Comparison of ENCODE assay signal across 25 cellular contexts in genomic region chr16:14499110-14499509, GRCh38.
A peak's percentile ranks its signal among the peaks of the same experiment; 100 is the strongest.
DNase-seq lines count a peak whose midpoint lies in the region; ATAC-seq, FAIRE-seq and TF ChIP-seq lines count a peak whose summit lies in the region.
"Had no signal": no experiment of that assay in that cellular context is flagged by ENCODE, and none has a peak within 500 bp of the region (broad histone marks: within the 10 kb centered on the region; RNA-seq: fewer than 3 reads in every experiment).

No MANE protein-coding gene starts in this region.

- no peak overlapping the region for H3K23ac ChIP-seq in mesendoderm (ENCODE audit: low read length)

- H3K4me3 ChIP-seq in HepG2 (replicated peaks in 1 of 3; ENCODE audit: insufficient read depth in 1 of 3, low read depth in 2 of 3, low read length in 3 of 3) = no peak overlapping the region
- H3K4me3 ChIP-seq in right lobe of liver = no peak overlapping the region
- H3K4me3 ChIP-seq in mesendoderm (ENCODE audit: low read length) = no peak overlapping the region
- H3K4me3 ChIP-seq: cardiac muscle cell, SJCRH30 had no signal

- H3K36me3 ChIP-seq in HepG2 (replicated peaks in 1 of 2; ENCODE audit: control insufficient read depth in 1 of 2, insufficient read depth in 2 of 2, low read length in 2 of 2) (peaks cover 0 to 4% of the 10 kb centered on the region in 2 experiments; a peak in 1 of 5 replicates), right lobe of liver (no peaks in the 10 kb centered on the region), mesendoderm (ENCODE audit: control insufficient read depth, insufficient read depth, low read length) (no peaks in the 10 kb centered on the region)
- H3K36me3 ChIP-seq: BE2C, cardiac muscle cell, SJCRH30 had no signal

- H3K27ac Mint-ChIP-seq in effector memory CD8-positive, alpha-beta T cell = peak overlapping the region; percentile 62 to 76
- H3K27ac Mint-ChIP-seq in type B pancreatic cell = peak overlapping the region; percentile 94
- H3K27ac Mint-ChIP-seq: activated CD4-positive, alpha-beta T cell treated with anti-CD3 and anti-CD28 coated beads for 36 hours had no signal

- TF ChIP-seq CTCF in HepG2 (CRISPR knock-in tag; IDR thresholded peaks at IDR 0.05) = no peak
- TF ChIP-seq CTCF in right lobe of liver (IDR thresholded peaks at IDR 0.05) = no peak
- TF ChIP-seq CTCF in type B pancreatic cell (conservative IDR thresholded peaks at IDR 0.05) = no peak

- no peak overlapping the region for H4K8ac ChIP-seq in mesendoderm (ENCODE audit: low read depth, low read length)

- peaks cover 2% of the 10 kb centered on the region for H3K79me1 ChIP-seq in mesendoderm (ENCODE audit: low read length)

- TF ChIP-seq RAD21 in HepG2 (CRISPR knock-in tag; IDR thresholded peaks at IDR 0.05) = no peak

- no peak overlapping the region for H2BK15ac ChIP-seq in mesendoderm (replicated peaks; ENCODE audit: low read depth)

- H3K4me3 Mint-ChIP-seq in effector memory CD8-positive, alpha-beta T cell = no peak overlapping the region
- peak overlapping the region; percentile 20 for H3K4me3 Mint-ChIP-seq in type B pancreatic cell
- H3K4me3 Mint-ChIP-seq: activated CD4-positive, alpha-beta T cell treated with anti-CD3 and anti-CD28 coated beads for 36 hours; activated T-cell treated with anti-CD3 and anti-CD28 coated beads, Interleukin-2, amount 50 U/mL, for 4 hours; naive B cell had no signal

- FAIRE-seq in HepG2 (lab: Jason Lieb, UNC) = no peak
- FAIRE-seq: endometrium, GM18507 had no signal

- no peak for TF ChIP-seq POLR2A in HepG2 (IDR thresholded peaks at IDR 0.05; ENCODE audit: insufficient read depth in 1 of 2, low read depth in 2 of 2, low read length in 2 of 2)
- no peak for TF ChIP-seq POLR2A in right lobe of liver (IDR thresholded peaks at IDR 0.05)

- DNase-seq in HepG2 (ENCODE audit: low spot score) (no peak), right lobe of liver (no peak), mesendoderm (peak; percentile 68), type B pancreatic cell (ENCODE audit: extremely low spot score, unreplicated experiment) (no peak), anterior cingulate cortex (lab: John Stamatoyannopoulos, UW) (no peak), caudate nucleus (lab: John Stamatoyannopoulos, UW) (no peak)
- no peak for DNase-seq in effector memory CD8-positive, alpha-beta T cell
- DNase-seq: activated CD4-positive, alpha-beta T cell treated with anti-CD3 and anti-CD28 coated beads for 36 hours; activated naive CD4-positive, alpha-beta T cell treated with Interleukin-2 at 50 U/mL for 16 hours; activated T-cell treated with anti-CD3 and anti-CD28 coated beads, Interleukin-2, amount 50 U/mL, for 4 hours; amygdala; BE2C; GF-D8; H7; naive B cell; NCI-H1694; NCI-H526; SJCRH30; stimulated activated CD4-positive, alpha-beta T cell treated with anti-CD3 and anti-CD28 coated beads, Interleukin-4, amount 100 ng/mL, for 1 hour; stimulated activated naive CD4-positive, alpha-beta T cell had no signal

- BruUV-seq in HepG2 (replicated peaks; lab: Mats Ljungman, UMichigan) = no TSS peak

- peaks cover 4% of the 10 kb centered on the region for H3K36me3 Mint-ChIP-seq in effector memory CD8-positive, alpha-beta T cell (ENCODE audit: insufficient read depth)
- peaks cover 9% of the 10 kb centered on the region for H3K36me3 Mint-ChIP-seq in type B pancreatic cell

- TF ChIP-seq EP300 in HepG2 (IDR thresholded peaks at IDR 0.05; ENCODE audit: low read depth in 2 of 2, low read length in 2 of 2) = no peak
- TF ChIP-seq EP300 in HepG2 (CRISPR knock-in tag; IDR thresholded peaks at IDR 0.05; ENCODE audit: borderline replicate concordance) = no peak

- peak overlapping the region; percentile 11 for H3K56ac ChIP-seq in mesendoderm (ENCODE audit: low read length)

- no peak overlapping the region for H2AK5ac ChIP-seq in mesendoderm (ENCODE audit: low read length)

- peaks cover 100% of the 10 kb centered on the region for H3K4me1 ChIP-seq in HepG2 (ENCODE audit: insufficient read depth, low read length)
- peaks cover 0 to 42% (median 14%) of the 10 kb centered on the region in 4 donors for H3K4me1 ChIP-seq in right lobe of liver
- peaks cover 26% of the 10 kb centered on the region for H3K4me1 ChIP-seq in mesendoderm (ENCODE audit: control insufficient read depth, low read depth, low read length)

- no peak overlapping the region for H3K4me2 ChIP-seq in HepG2 (ENCODE audit: low read depth, low read length)
- H3K4me2 ChIP-seq in mesendoderm (ENCODE audit: low read length) = no peak overlapping the region

- H3K79me2 ChIP-seq in HepG2 (ENCODE audit: insufficient read depth, low read length) (peaks cover 2% of the 10 kb centered on the region), mesendoderm (ENCODE audit: control insufficient read depth, insufficient read depth, low read length) (no peaks in the 10 kb centered on the region)

- WGBS in HepG2 (ENCODE audit: low lambda C conversion rate) = 95% methylated on average over 3 of the region's 3 CpGs
- WGBS in right lobe of liver (ENCODE audit: insufficient coverage, low coverage, low lambda C conversion rate, missing lambda C conversion rate) = 69% methylated on average over 3 of the region's 3 CpGs
- no CpG with 5 or more reads among the region's 3 CpGs for WGBS in mesendoderm (ENCODE audit: extremely low coverage, insufficient coverage, low lambda C conversion rate)

- no peak overlapping the region for H4K5ac ChIP-seq in mesendoderm (ENCODE audit: low read length)

- POLR2A ChIA-PET in HepG2 (lab: Yijun Ruan, JAX) = interaction anchor here (1.5 kb wide), 1 partner anchor 97 kb away, joined by 4 read pairs; no protein-coding TSS in a partner anchor

- intact Hi-C loops in HepG2 (cut with micrococcal nuclease; ENCODE audit: unreplicated experiment) (no loop called here), right lobe of liver (cut with DNase I) (no loop called here)

- no peaks in the 10 kb centered on the region for H3K27me3 ChIP-seq in HepG2 (ENCODE audit: control insufficient read depth in 1 of 2, insufficient read depth in 2 of 2, low read length in 2 of 2)
- H3K27me3 ChIP-seq in right lobe of liver = no peaks in the 10 kb centered on the region
- no peaks in the 10 kb centered on the region for H3K27me3 ChIP-seq in mesendoderm (ENCODE audit: insufficient read depth, low read length, poor library complexity)
- H3K27me3 ChIP-seq: BE2C, cardiac muscle cell, SJCRH30 had no signal

- no peak overlapping the region for H2BK5ac ChIP-seq in mesendoderm (ENCODE audit: low read length)

- H3K27ac ChIP-seq in HepG2 (ENCODE audit: extremely low read length, insufficient read depth, low read length) (peak overlapping the region; percentile 12), right lobe of liver (no peak overlapping the region), mesendoderm (ENCODE audit: low read depth, low read length) (no peak overlapping the region), caudate nucleus (ENCODE audit: low read depth, low read length) (no peak overlapping the region)
- H3K27ac ChIP-seq: cardiac muscle cell, SJCRH30 had no signal

- peaks cover 28 to 39% of the 10 kb centered on the region in 2 donors for H3K4me1 Mint-ChIP-seq in effector memory CD8-positive, alpha-beta T cell (ENCODE audit: low read depth in 2 of 2)
- H3K4me1 Mint-ChIP-seq in type B pancreatic cell (ENCODE audit: unreplicated experiment) = peaks cover 61% of the 10 kb centered on the region

- H3K9me3 ChIP-seq in HepG2 (ENCODE audit: low read length) = no peaks in the 10 kb centered on the region
- no peaks in the 10 kb centered on the region for H3K9me3 ChIP-seq in right lobe of liver
- H3K9me3 ChIP-seq: BE2C, SJCRH30 had no signal

- H4K20me1 ChIP-seq in HepG2 (ENCODE audit: insufficient read depth, low read length) = no peaks in the 10 kb centered on the region

- CTCF ChIA-PET in HepG2 (lab: Yijun Ruan, JAX; ENCODE audit: low intra/inter-chr PET ratio, low total read pairs) = no interaction called here

- in situ Hi-C loops in HepG2 (cut with HindIII; ENCODE audit: extremely low pct_ligation_motif_present, low pct_unique_long_range_greater_than_20kb) = no loop called here

- H2AFZ ChIP-seq in HepG2 (ENCODE audit: low read length) = no peak overlapping the region

- ATAC-seq in HepG2 (no peak), right lobe of liver (no peak), HG02973 (IDR thresholded peaks at IDR 0.05; ENCODE audit: unreplicated experiment) (no peak)
- no peak for ATAC-seq in effector memory CD8-positive, alpha-beta T cell (replicated peaks)
- ATAC-seq: activated CD4-positive, alpha-beta T cell treated with anti-CD3 and anti-CD28 coated beads for 36 hours; activated T-cell treated with anti-CD3 and anti-CD28 coated beads, Interleukin-2, amount 50 U/mL, for 4 hours; left lobe of liver had no signal

- no peak overlapping the region for H3K4ac ChIP-seq in mesendoderm (ENCODE audit: low read depth, low read length)

- H3K9ac ChIP-seq in HepG2 (ENCODE audit: insufficient read depth, low read depth, low read length) (no peak overlapping the region), mesendoderm (ENCODE audit: low read length) (no peak overlapping the region)

- no peaks in the 10 kb centered on the region for H3K27me3 Mint-ChIP-seq in effector memory CD8-positive, alpha-beta T cell
- H3K27me3 Mint-ChIP-seq in type B pancreatic cell = peaks cover 5% of the 10 kb centered on the region
- H3K27me3 Mint-ChIP-seq: activated CD4-positive, alpha-beta T cell treated with anti-CD3 and anti-CD28 coated beads for 36 hours; naive B cell had no signal

- no peak overlapping the region for H3K18ac ChIP-seq in mesendoderm (ENCODE audit: low read length)

- H3K9me3 Mint-ChIP-seq in effector memory CD8-positive, alpha-beta T cell = no peaks in the 10 kb centered on the region
- H3K9me3 Mint-ChIP-seq in type B pancreatic cell = no peaks in the 10 kb centered on the region
- H3K9me3 Mint-ChIP-seq: activated T-cell treated with anti-CD3 and anti-CD28 coated beads, Interleukin-2, amount 50 U/mL, for 4 hours; naive B cell had no signal

- H2BK120ac ChIP-seq in mesendoderm (ENCODE audit: low read depth, low read length) = no peak overlapping the region

TF ChIP-seq in HepG2, 621 proteins besides CTCF, POLR2A, EP300 and RAD21:
- TF ChIP-seq ZNF136 (CRISPR knock-in tag; IDR thresholded peaks at IDR 0.05; ENCODE audit: low read depth) (no peak), ZNF430 (CRISPR knock-in tag; IDR thresholded peaks at IDR 0.05) (no peak), ZNF766 (CRISPR knock-in tag; IDR thresholded peaks at IDR 0.05; ENCODE audit: borderline replicate concordance) (no peak), RXRA (CRISPR knock-in tag; IDR thresholded peaks at IDR 0.05) (no peak), RFXANK (CRISPR knock-in tag; IDR thresholded peaks at IDR 0.05) (no peak), HNRNPH1 (optimal IDR thresholded peaks at IDR 0.05; ENCODE audit: low read depth, low read length) (no peak), ZNF616 (CRISPR knock-in tag; IDR thresholded peaks at IDR 0.05; ENCODE audit: low read depth) (no peak), ZNF607 (CRISPR knock-in tag; IDR thresholded peaks at IDR 0.05; ENCODE audit: borderline replicate concordance) (no peak), ISX (CRISPR knock-in tag; conservative IDR thresholded peaks at IDR 0.05) (no peak)
